1 cellular context compared by ENCODE assay signal in genomic region chr6:54897462-54898189, GRCh38.
TF ChIP-seq lines count a peak whose summit lies in the region.

No MANE protein-coding gene starts in this region.

TF ChIP-seq in GM23338, 12 proteins besides CTCF, POLR2A, EP300 and RAD21 (continued from another document):
- TF ChIP-seq, protein P1, sequence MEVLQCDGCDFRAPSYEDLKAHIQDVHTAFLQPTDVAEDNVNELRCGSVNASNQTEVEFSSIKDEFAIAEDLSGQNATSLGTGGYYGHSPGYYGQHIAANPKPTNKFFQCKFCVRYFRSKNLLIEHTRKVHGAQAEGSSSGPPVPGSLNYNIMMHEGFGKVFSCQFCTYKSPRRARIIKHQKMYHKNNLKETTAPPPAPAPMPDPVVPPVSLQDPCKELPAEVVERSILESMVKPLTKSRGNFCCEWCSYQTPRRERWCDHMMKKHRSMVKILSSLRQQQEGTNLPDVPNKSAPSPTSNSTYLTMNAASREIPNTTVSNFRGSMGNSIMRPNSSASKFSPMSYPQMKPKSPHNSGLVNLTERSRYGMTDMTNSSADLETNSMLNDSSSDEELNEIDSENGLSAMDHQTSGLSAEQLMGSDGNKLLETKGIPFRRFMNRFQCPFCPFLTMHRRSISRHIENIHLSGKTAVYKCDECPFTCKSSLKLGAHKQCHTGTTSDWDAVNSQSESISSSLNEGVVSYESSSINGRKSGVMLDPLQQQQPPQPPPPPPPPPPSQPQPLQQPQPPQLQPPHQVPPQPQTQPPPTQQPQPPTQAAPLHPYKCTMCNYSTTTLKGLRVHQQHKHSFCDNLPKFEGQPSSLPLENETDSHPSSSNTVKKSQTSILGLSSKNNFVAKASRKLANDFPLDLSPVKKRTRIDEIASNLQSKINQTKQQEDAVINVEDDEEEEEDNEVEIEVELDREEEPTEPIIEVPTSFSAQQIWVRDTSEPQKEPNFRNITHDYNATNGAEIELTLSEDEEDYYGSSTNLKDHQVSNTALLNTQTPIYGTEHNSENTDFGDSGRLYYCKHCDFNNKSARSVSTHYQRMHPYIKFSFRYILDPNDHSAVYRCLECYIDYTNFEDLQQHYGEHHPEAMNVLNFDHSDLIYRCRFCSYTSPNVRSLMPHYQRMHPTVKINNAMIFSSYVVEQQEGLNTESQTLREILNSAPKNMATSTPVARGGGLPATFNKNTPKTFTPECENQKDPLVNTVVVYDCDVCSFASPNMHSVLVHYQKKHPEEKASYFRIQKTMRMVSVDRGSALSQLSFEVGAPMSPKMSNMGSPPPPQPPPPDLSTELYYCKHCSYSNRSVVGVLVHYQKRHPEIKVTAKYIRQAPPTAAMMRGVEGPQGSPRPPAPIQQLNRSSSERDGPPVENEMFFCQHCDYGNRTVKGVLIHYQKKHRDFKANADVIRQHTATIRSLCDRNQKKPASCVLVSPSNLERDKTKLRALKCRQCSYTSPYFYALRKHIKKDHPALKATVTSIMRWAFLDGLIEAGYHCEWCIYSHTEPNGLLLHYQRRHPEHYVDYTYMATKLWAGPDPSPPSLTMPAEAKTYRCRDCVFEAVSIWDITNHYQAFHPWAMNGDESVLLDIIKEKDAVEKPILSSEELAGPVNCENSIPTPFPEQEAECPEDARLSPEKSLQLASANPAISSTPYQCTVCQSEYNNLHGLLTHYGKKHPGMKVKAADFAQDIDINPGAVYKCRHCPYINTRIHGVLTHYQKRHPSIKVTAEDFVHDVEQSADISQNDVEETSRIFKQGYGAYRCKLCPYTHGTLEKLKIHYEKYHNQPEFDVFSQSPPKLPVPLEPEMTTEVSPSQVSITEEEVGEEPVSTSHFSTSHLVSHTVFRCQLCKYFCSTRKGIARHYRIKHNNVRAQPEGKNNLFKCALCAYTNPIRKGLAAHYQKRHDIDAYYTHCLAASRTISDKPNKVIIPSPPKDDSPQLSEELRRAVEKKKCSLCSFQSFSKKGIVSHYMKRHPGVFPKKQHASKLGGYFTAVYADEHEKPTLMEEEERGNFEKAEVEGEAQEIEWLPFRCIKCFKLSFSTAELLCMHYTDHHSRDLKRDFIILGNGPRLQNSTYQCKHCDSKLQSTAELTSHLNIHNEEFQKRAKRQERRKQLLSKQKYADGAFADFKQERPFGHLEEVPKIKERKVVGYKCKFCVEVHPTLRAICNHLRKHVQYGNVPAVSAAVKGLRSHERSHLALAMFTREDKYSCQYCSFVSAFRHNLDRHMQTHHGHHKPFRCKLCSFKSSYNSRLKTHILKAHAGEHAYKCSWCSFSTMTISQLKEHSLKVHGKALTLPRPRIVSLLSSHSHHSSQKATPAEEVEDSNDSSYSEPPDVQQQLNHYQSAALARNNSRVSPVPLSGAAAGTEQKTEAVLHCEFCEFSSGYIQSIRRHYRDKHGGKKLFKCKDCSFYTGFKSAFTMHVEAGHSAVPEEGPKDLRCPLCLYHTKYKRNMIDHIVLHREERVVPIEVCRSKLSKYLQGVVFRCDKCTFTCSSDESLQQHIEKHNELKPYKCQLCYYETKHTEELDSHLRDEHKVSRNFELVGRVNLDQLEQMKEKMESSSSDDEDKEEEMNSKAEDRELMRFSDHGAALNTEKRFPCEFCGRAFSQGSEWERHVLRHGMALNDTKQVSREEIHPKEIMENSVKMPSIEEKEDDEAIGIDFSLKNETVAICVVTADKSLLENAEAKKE (CRISPR knock-in tag; IDR thresholded peaks at IDR 0.05) = no peak
- no peak for TF ChIP-seq JUNB (IDR thresholded peaks at IDR 0.05; ENCODE audit: unreplicated experiment)
